9 cellular contexts compared by ENCODE assay signal in the genomic region with DNA sequence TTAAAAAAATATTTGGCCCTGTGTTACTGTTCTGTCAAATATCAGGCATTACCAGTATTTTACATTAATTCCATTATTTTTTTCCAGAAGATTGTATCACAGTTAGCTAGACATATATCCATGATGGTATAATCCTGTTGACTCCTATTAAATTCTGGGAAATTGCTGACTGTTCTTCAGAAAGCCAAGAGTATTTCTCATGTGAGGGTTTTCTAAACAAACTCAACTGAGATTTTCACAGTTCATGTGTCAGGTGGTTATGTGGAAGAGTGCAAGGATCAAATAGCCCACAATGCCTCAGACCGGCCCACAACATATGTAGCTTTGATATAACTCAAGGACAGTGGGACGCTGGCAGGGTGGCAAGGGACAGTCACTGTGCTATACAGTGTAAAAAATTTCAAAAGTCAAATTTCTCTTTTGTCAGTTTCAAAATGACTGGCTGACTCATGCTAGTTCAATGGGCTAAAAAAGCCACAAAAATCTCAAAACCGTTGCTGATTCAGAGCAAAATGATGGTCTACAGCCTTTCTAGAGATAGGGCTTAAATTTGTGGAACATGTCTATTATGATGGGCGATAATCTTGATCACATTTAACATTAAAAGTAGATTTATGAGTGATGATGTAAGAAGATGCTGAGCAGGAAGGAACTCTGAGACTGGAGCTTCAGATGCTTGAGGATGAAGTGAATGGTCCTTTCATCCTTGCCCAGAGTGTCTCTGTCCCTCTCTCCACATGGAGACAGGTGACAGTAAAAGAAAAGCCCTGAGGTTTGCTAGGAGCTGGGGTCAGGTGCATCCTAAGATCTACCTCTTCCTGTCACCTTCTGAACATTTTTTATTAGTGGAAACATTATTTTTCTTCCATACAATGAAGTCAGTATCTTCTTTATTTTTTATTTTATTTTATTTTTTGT.
A peak's percentile ranks its signal among the peaks of the same experiment; 100 is the strongest.
DNase-seq lines count a peak whose midpoint lies in the region; ATAC-seq, FAIRE-seq and TF ChIP-seq lines count a peak whose summit lies in the region.
"Had no signal": no experiment of that assay in that cellular context is flagged by ENCODE, and none has a peak within 500 bp of the region (broad histone marks: within the 10 kb centered on the region; RNA-seq: fewer than 3 reads in every experiment).

No MANE protein-coding gene starts in this region.

- peak; percentile 93 for ATAC-seq in GM18868 (IDR thresholded peaks at IDR 0.05; ENCODE audit: unreplicated experiment)
- peak; percentile 94 for ATAC-seq in HG02852 (IDR thresholded peaks at IDR 0.05; ENCODE audit: unreplicated experiment)

- DNase-seq in RCC 7860 (ENCODE audit: low spot score): peak; percentile 91
- DNase-seq in renal cortical epithelial cell (ENCODE audit: low read depth): peak; percentile 64
- no peak for DNase-seq in WERI-Rb-1
- DNase-seq in NCI-H1694 (lab: John Stamatoyannopoulos, UW): no peak
- no peak for DNase-seq in DMS153 (lab: John Stamatoyannopoulos, UW)
- DNase-seq in germinal center (ENCODE audit: low spot score): no peak

- peaks cover 2% of the 10 kb centered on the region for H3K27me3 ChIP-seq in WERI-Rb-1 (ENCODE audit: insufficient read depth, low read depth, severe bottlenecking)

- H3K27ac ChIP-seq in WERI-Rb-1: no peak overlapping the region
- H3K27ac ChIP-seq: SK-N-MC had no signal

- peak; percentile 98 for FAIRE-seq in RCC 7860 (lab: Jason Lieb, UNC)

- no peaks in the 10 kb centered on the region for H3K36me3 ChIP-seq in WERI-Rb-1

- no peak overlapping the region for H3K4me3 ChIP-seq in WERI-Rb-1 (ENCODE audit: low read depth, low read length)
- H3K4me3 ChIP-seq: SK-N-MC had no signal

- no peaks in the 10 kb centered on the region for H3K9me3 ChIP-seq in WERI-Rb-1 (ENCODE audit: severe bottlenecking)

- no peak for TF ChIP-seq CTCF in WERI-Rb-1 (IDR thresholded peaks at IDR 0.05; ENCODE audit: low read depth, low read length)

Comparison
In these comparisons a context has a peak if more than half of its experiments do, and no peak if none do; other contexts are left out.
1. DNase-seq: peak in RCC 7860 (single experiment) and renal cortical epithelial cell (single experiment); none in WERI-Rb-1 (single experiment), NCI-H1694 (single experiment), DMS153 (single experiment) and germinal center (single experiment).